24 cellular contexts compared by ENCODE assay signal in genomic region chr22:27222178-27222577, GRCh38.
"Had no signal": no experiment of that assay in that cellular context is flagged by ENCODE, and none has a peak within 500 bp of the region (broad histone marks: within the 10 kb centered on the region; RNA-seq: fewer than 3 reads in every experiment).

No MANE protein-coding gene starts in this region.

- H3K27me3 ChIP-seq: left lung had no signal

- FAIRE-seq: endothelial cell of umbilical vein, islet of Langerhans, keratinocyte had no signal

- H3K4me1 ChIP-seq: gastrocnemius medialis had no signal

- H3K9me3 Mint-ChIP-seq: mesothelial cell of epicardium had no signal

- H3K9me3 ChIP-seq: gastrocnemius medialis, left lung, mucosa of descending colon had no signal

- H3K36me3 ChIP-seq: esophagus squamous epithelium, gastrocnemius medialis, heart right ventricle, left lung, lower lobe of right lung had no signal

- H3K27ac Mint-ChIP-seq: mesothelial cell of epicardium, naive B cell had no signal

- ATAC-seq: esophagus mucosa, gastrocnemius medialis, heart right ventricle, left cardiac atrium, left lung, left ventricle myocardium superior, lower lobe of right lung, mucosa of descending colon had no signal

- H3K27ac ChIP-seq: coronary artery, dorsolateral prefrontal cortex, esophagus squamous epithelium, gastrocnemius medialis, left lung, lower lobe of right lung had no signal

- DNase-seq: dermis blood vessel endothelial cell; dorsolateral prefrontal cortex; effector CD4-positive, alpha-beta T cell; effector memory CD4-positive, alpha-beta T cell; esophagus squamous epithelium; foreskin fibroblast; foreskin melanocyte; gastrocnemius medialis; glutamatergic neuron; heart right ventricle; hippocampal formation; left cardiac atrium; left lung; left ventricle myocardium superior; lower lobe of right lung; mesenchymal stem cell; mucosa of descending colon; naive B cell had no signal

- H3K4me3 ChIP-seq: coronary artery, dorsolateral prefrontal cortex, esophagus squamous epithelium, gastrocnemius medialis, heart right ventricle, left lung, lower lobe of right lung, mucosa of descending colon had no signal

- H3K4me1 Mint-ChIP-seq: naive B cell had no signal

- H3K36me3 Mint-ChIP-seq: mesothelial cell of epicardium, naive B cell had no signal

- H3K4me3 Mint-ChIP-seq: mesothelial cell of epicardium, naive B cell had no signal
